In the genomic region with DNA sequence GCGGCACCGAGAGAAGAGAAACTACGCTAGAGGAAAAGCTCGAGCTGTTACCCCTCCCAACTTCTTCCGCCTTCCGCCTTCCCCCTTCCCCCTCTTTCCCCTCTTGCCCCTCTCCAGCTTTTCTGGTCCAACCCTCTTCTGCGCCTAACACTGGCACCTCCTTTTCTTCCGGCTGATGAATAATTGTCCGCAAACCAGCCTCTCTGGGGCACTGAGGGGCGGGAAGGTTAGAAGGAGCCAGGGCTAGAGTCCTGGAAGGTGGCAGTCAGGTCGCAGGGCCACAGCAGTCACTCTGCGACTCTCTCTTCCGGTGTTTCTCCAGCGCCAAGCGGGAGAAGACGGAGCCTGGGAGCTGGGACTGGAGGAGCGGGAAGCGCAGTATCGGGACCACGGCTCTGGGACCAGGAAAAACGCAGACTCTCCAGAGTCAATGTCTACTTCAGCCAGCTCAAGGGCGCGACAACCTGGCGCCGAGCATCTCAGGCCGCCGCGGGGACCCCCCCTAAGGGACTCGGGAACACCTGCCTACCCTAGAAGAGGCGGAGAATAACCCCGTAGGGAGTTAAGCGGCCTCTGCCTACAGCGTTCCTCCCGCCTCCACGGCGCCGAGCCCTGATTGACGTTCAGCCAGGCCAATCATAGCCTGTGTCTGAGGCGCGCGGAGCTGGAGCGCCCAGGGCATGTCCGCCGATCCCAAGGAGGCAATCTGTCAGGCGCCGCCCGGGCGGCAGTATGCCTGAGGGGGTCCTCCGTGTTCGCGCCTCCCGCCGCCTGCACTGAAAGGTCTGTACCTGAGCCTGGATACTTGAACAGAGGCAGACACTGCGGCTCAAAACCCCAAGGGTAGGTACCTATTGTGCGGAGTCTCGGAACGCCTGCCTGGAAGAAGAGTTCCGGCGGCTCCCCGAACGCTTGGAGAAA, we compare ENCODE assay signal across 1 cellular context.
TF ChIP-seq lines count a peak whose summit lies in the region.

No MANE protein-coding gene starts in this region.

TF ChIP-seq in HepG2, 621 proteins besides CTCF, POLR2A, EP300 and RAD21 (continues in another document):
- peak; percentile 69; the same call in 1 of the 2 replicates for TF ChIP-seq KIAA2018 (CRISPR knock-in tag; IDR thresholded peaks at IDR 0.05; ENCODE audit: borderline replicate concordance)
- TF ChIP-seq U2AF2 (IDR thresholded peaks at IDR 0.05; ENCODE audit: low read depth, low read length) = 0 out of 2 replicates have a peak, but pooled peaks have one; percentile 15
- peak; percentile 40 for TF ChIP-seq ZMYM3 (CRISPR knock-in tag; IDR thresholded peaks at IDR 0.05)
- TF ChIP-seq PLRG1 (conservative IDR thresholded peaks at IDR 0.05) = no peak
- TF ChIP-seq ZNF253 (CRISPR knock-in tag; IDR thresholded peaks at IDR 0.05; ENCODE audit: borderline replicate concordance) = peak; percentile 64; the same call in 1 of the 2 replicates
- peak; percentile 99; the same call in 1 of the 2 replicates for TF ChIP-seq ZNF598 (CRISPR knock-in tag; IDR thresholded peaks at IDR 0.05; ENCODE audit: borderline replicate concordance)
- TF ChIP-seq ELF3 (CRISPR knock-in tag; IDR thresholded peaks at IDR 0.05) = peak; percentile 10
- no peak; the same call in 1 of the 2 replicates for TF ChIP-seq ZBTB1 (CRISPR knock-in tag; IDR thresholded peaks at IDR 0.05; ENCODE audit: borderline replicate concordance)
- TF ChIP-seq, protein P1, sequence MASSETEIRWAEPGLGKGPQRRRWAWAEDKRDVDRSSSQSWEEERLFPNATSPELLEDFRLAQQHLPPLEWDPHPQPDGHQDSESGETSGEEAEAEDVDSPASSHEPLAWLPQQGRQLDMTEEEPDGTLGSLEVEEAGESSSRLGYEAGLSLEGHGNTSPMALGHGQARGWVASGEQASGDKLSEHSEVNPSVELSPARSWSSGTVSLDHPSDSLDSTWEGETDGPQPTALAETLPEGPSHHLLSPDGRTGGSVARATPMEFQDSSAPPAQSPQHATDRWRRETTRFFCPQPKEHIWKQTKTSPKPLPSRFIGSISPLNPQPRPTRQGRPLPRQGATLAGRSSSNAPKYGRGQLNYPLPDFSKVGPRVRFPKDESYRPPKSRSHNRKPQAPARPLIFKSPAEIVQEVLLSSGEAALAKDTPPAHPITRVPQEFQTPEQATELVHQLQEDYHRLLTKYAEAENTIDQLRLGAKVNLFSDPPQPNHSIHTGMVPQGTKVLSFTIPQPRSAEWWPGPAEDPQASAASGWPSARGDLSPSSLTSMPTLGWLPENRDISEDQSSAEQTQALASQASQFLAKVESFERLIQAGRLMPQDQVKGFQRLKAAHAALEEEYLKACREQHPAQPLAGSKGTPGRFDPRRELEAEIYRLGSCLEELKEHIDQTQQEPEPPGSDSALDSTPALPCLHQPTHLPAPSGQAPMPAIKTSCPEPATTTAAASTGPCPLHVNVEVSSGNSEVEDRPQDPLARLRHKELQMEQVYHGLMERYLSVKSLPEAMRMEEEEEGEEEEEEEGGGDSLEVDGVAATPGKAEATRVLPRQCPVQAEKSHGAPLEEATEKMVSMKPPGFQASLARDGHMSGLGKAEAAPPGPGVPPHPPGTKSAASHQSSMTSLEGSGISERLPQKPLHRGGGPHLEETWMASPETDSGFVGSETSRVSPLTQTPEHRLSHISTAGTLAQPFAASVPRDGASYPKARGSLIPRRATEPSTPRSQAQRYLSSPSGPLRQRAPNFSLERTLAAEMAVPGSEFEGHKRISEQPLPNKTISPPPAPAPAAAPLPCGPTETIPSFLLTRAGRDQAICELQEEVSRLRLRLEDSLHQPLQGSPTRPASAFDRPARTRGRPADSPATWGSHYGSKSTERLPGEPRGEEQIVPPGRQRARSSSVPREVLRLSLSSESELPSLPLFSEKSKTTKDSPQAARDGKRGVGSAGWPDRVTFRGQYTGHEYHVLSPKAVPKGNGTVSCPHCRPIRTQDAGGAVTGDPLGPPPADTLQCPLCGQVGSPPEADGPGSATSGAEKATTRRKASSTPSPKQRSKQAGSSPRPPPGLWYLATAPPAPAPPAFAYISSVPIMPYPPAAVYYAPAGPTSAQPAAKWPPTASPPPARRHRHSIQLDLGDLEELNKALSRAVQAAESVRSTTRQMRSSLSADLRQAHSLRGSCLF (CRISPR knock-in tag; IDR thresholded peaks at IDR 0.05; ENCODE audit: borderline replicate concordance) = no peak
- 0 out of 2 replicates have a peak, but pooled peaks have one; percentile 67 for TF ChIP-seq ZNF556 (CRISPR knock-in tag; IDR thresholded peaks at IDR 0.05; ENCODE audit: borderline replicate concordance)
- TF ChIP-seq, protein P2, sequence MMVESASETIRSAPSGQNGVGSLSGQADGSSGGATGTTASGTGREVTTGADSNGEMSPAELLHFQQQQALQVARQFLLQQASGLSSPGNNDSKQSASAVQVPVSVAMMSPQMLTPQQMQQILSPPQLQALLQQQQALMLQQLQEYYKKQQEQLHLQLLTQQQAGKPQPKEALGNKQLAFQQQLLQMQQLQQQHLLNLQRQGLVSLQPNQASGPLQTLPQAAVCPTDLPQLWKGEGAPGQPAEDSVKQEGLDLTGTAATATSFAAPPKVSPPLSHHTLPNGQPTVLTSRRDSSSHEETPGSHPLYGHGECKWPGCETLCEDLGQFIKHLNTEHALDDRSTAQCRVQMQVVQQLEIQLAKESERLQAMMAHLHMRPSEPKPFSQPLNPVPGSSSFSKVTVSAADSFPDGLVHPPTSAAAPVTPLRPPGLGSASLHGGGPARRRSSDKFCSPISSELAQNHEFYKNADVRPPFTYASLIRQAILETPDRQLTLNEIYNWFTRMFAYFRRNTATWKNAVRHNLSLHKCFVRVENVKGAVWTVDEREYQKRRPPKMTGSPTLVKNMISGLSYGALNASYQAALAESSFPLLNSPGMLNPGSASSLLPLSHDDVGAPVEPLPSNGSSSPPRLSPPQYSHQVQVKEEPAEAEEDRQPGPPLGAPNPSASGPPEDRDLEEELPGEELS (CRISPR knock-in tag; IDR thresholded peaks at IDR 0.05) = peak; percentile 7; the same call in 1 of the 2 replicates
- TF ChIP-seq CREM (IDR thresholded peaks at IDR 0.05) = peak; percentile 47
- TF ChIP-seq CREM (CRISPR knock-in tag; IDR thresholded peaks at IDR 0.05) = no peak
- TF ChIP-seq MYNN (CRISPR knock-in tag; IDR thresholded peaks at IDR 0.05; ENCODE audit: low read depth) = peak; percentile 69; the same call in 1 of the 2 replicates
- 0 out of 2 replicates have a peak, but pooled peaks have one; percentile 35 for TF ChIP-seq ZNF512 (CRISPR knock-in tag; IDR thresholded peaks at IDR 0.05)
- no peak; the same call in 1 of the 2 replicates for TF ChIP-seq NFIC (IDR thresholded peaks at IDR 0.05; ENCODE audit: low read length)
- TF ChIP-seq BCL6 (CRISPR knock-in tag; IDR thresholded peaks at IDR 0.05) = 0 out of 2 replicates have a peak, but pooled peaks have one; percentile 7
- peak; percentile 94 for TF ChIP-seq ZGPAT (CRISPR knock-in tag; IDR thresholded peaks at IDR 0.05)
- TF ChIP-seq GATA4 (IDR thresholded peaks at IDR 0.05; ENCODE audit: borderline replicate concordance, low read depth) = peak; percentile 35; the same call in 1 of the 2 replicates
- TF ChIP-seq, protein P3, sequence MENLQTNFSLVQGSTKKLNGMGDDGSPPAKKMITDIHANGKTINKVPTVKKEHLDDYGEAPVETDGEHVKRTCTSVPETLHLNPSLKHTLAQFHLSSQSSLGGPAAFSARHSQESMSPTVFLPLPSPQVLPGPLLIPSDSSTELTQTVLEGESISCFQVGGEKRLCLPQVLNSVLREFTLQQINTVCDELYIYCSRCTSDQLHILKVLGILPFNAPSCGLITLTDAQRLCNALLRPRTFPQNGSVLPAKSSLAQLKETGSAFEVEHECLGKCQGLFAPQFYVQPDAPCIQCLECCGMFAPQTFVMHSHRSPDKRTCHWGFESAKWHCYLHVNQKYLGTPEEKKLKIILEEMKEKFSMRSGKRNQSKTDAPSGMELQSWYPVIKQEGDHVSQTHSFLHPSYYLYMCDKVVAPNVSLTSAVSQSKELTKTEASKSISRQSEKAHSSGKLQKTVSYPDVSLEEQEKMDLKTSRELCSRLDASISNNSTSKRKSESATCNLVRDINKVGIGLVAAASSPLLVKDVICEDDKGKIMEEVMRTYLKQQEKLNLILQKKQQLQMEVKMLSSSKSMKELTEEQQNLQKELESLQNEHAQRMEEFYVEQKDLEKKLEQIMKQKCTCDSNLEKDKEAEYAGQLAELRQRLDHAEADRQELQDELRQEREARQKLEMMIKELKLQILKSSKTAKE (CRISPR knock-in tag; IDR thresholded peaks at IDR 0.05; ENCODE audit: borderline replicate concordance) = peak; percentile 34; the same call in 1 of the 2 replicates
- no peak for TF ChIP-seq ZNF672 (CRISPR knock-in tag; IDR thresholded peaks at IDR 0.05)
- TF ChIP-seq ZNF207 (IDR thresholded peaks at IDR 0.05; ENCODE audit: borderline replicate concordance) = no peak
- TF ChIP-seq MIER2 (CRISPR knock-in tag; IDR thresholded peaks at IDR 0.05) = 0 out of 2 replicates have a peak, but pooled peaks have one; percentile 8
- TF ChIP-seq, protein P4, sequence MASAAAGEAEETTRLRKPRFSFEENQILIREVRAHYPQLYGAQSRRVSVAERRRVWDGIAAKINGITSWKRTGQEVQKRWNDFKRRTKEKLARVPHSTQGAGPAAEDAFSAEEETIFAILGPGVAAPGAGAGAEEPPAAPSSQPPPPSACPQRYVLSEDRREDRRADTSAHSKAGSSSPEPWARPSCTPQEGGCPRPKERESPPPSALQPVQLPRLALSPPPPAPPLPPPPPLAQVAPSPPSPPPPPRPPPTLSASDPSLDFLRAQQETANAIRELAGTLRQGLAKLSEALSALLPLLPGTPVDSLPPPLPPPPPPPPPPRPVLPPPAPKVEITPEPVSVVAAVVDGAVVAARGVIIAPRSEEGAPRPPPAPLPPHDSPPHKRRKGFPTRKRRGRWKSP (CRISPR knock-in tag; IDR thresholded peaks at IDR 0.05) = peak; percentile 88
- TF ChIP-seq ARNT2 (CRISPR knock-in tag; IDR thresholded peaks at IDR 0.05; ENCODE audit: low read depth) = peak; percentile 71; the same call in 1 of the 2 replicates
- TF ChIP-seq SMAD9 (CRISPR knock-in tag; IDR thresholded peaks at IDR 0.05) = peak; percentile 85; the same call in 1 of the 2 replicates
